Comparison of ENCODE assay signal across 8 cellular contexts in the genomic region with DNA sequence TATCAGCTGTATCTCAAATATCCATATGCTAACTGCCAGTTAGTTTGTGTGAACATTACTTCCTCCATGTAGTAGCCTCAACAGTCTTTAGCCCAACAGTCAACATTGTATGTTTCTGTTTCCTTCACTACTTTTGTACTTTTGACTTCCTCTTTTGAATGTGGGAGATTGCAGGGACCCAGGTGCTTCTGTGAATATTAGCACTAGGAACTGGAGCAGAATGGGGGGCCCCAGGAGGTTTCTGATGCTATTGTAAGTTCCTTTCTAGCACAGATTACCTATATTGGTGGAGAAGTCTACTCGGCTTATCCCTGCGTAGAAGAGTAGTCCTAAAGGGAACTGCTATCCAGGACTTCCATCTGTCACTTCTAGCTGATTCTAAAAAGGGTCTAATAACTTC. TPM values are rescaled to one million over a fixed set of nuclear protein-coding genes. Genes with fewer than 3 reads are reported as not detected.
DNase-seq lines count a peak whose midpoint lies in the region; ATAC-seq, FAIRE-seq and TF ChIP-seq lines count a peak whose summit lies in the region.

No MANE protein-coding gene starts in this region.

- H3K4me1 Mint-ChIP-seq in T-helper 2 cell treated with Interferon-gamma antibody and Interleukin-4, amounts not matched to agents 5 μg/mL and 100 μg/mL, for 36 hours (ENCODE audit: low read depth), result peaks cover 60% of the 10 kb centered on the region
- peaks cover 46% of the 10 kb centered on the region for H3K4me1 Mint-ChIP-seq in T-helper 1 cell treated with Interleukin-12 subunit alpha and Interleukin-12 subunit beta and Interleukin-4 antibody, amounts not matched to agents 30 μg/mL and 1 μg/mL, for 36 hours (ENCODE audit: low read depth)

- H3K9me3 ChIP-seq in esophagus muscularis mucosa, result no peaks in the 10 kb centered on the region

- TF ChIP-seq EP300 in esophagus muscularis mucosa (IDR thresholded peaks at IDR 0.05), result no peak

- H3K4me1 ChIP-seq in esophagus muscularis mucosa, result peaks cover 8 to 16% (median 15%) of the 10 kb centered on the region in 4 donors

- H3K4me3 ChIP-seq in esophagus muscularis mucosa, result no peak overlapping the region

- H3K27ac ChIP-seq in esophagus muscularis mucosa (replicated peaks in 1 of 4), result no peak overlapping the region

- no peaks in the 10 kb centered on the region for H3K27me3 ChIP-seq in esophagus muscularis mucosa

- H3K4me3 Mint-ChIP-seq in T-helper 2 cell treated with Interferon-gamma antibody and Interleukin-4, amounts not matched to agents 5 μg/mL and 100 μg/mL, for 36 hours, result peak overlapping the region; percentile 92
- peak overlapping the region; percentile 95 for H3K4me3 Mint-ChIP-seq in T-helper 1 cell treated with Interleukin-12 subunit alpha and Interleukin-12 subunit beta and Interleukin-4 antibody, amounts not matched to agents 30 μg/mL and 1 μg/mL, for 36 hours

- peak; percentile 40 for ATAC-seq in HG03060 (IDR thresholded peaks at IDR 0.05; ENCODE audit: low read depth, unreplicated experiment)

- H3K36me3 Mint-ChIP-seq in T-helper 2 cell treated with Interferon-gamma antibody and Interleukin-4, amounts not matched to agents 5 μg/mL and 100 μg/mL, for 36 hours (ENCODE audit: low read depth), result peaks cover 36% of the 10 kb centered on the region
- H3K36me3 Mint-ChIP-seq in T-helper 1 cell treated with Interleukin-12 subunit alpha and Interleukin-12 subunit beta and Interleukin-4 antibody, amounts not matched to agents 30 μg/mL and 1 μg/mL, for 36 hours (ENCODE audit: low read depth), result peaks cover 38% of the 10 kb centered on the region

- 91% methylated on average over 2 of the region's 2 CpGs for WGBS in esophagus muscularis mucosa

- TF ChIP-seq POLR2A in esophagus muscularis mucosa (IDR thresholded peaks at IDR 0.05; ENCODE audit: low read depth), result no peak

- H3K36me3 ChIP-seq in esophagus muscularis mucosa, result no peaks in the 10 kb centered on the region

- DNase-seq in T-helper 2 cell treated with Interferon-gamma antibody and Interleukin-4, amounts not matched to agents 5 μg/mL and 100 μg/mL, for 36 hours (ENCODE audit: low spot score), result peak; percentile 11
- DNase-seq in T-helper 2 cell (no peak), pons (ENCODE audit: low spot score) (peak; percentile 53), HTR-8/SVneo (ENCODE audit: insufficient read length, low spot score) (no peak), posterior cingulate gyrus (no peak), esophagus muscularis mucosa (ENCODE audit: extremely low spot score) (no peak)

- H3K27ac Mint-ChIP-seq in T-helper 2 cell treated with Interferon-gamma antibody and Interleukin-4, amounts not matched to agents 5 μg/mL and 100 μg/mL, for 36 hours, result peak overlapping the region; percentile 79
- H3K27ac Mint-ChIP-seq in T-helper 1 cell treated with Interleukin-12 subunit alpha and Interleukin-12 subunit beta and Interleukin-4 antibody, amounts not matched to agents 30 μg/mL and 1 μg/mL, for 36 hours, result peak overlapping the region; percentile 96

- peaks cover 7% of the 10 kb centered on the region for H3K27me3 Mint-ChIP-seq in T-helper 2 cell treated with Interferon-gamma antibody and Interleukin-4, amounts not matched to agents 5 μg/mL and 100 μg/mL, for 36 hours (ENCODE audit: low read depth)
- no peaks in the 10 kb centered on the region for H3K27me3 Mint-ChIP-seq in T-helper 1 cell treated with Interleukin-12 subunit alpha and Interleukin-12 subunit beta and Interleukin-4 antibody, amounts not matched to agents 30 μg/mL and 1 μg/mL, for 36 hours (ENCODE audit: low read depth)

- H3K9me3 Mint-ChIP-seq in T-helper 2 cell treated with Interferon-gamma antibody and Interleukin-4, amounts not matched to agents 5 μg/mL and 100 μg/mL, for 36 hours, result no peaks in the 10 kb centered on the region
- H3K9me3 Mint-ChIP-seq in T-helper 1 cell treated with Interleukin-12 subunit alpha and Interleukin-12 subunit beta and Interleukin-4 antibody, amounts not matched to agents 30 μg/mL and 1 μg/mL, for 36 hours, result no peaks in the 10 kb centered on the region

- no peak for TF ChIP-seq CTCF in esophagus muscularis mucosa (IDR thresholded peaks at IDR 0.05)

- intact Hi-C loops in posterior cingulate gyrus (cut with DNase I), result no loop called here
- intact Hi-C loops in esophagus muscularis mucosa (cut with DNase I), result loop anchor here (5.0 kb wide), 1 partner anchor 35 kb away; no protein-coding TSS in a partner anchor

- FAIRE-seq in HTR-8/SVneo (lab: Jason Lieb, UNC), result no peak

RNA-seq across cellular contexts. Expression of gene PLAC8, which starts 2.3 kb away (rescaled TPM):
- total RNA-seq in esophagus muscularis mucosa, result 1 to 10 TPM in 3 of 4 donors, under 1 TPM in 1; 0.78 to 3.5 (median 2.0) TPM

Comparison
In these comparisons a context has a peak if more than half of its experiments do, and no peak if none do; other contexts are left out.
1. DNase-seq: peak in T-helper 2 cell treated with Interferon-gamma antibody and Interleukin-4, amounts not matched to agents 5 μg/mL and 100 μg/mL, for 36 hours (single experiment) and pons (single experiment); none in T-helper 2 cell (0 of 5), HTR-8/SVneo (single experiment), posterior cingulate gyrus (0 of 10) and esophagus muscularis mucosa (single experiment).